ENCODE assay signal across 1 cellular context in genomic region chr1:202553560-202554038, GRCh38.
TF ChIP-seq lines count a peak whose summit lies in the region.

No MANE protein-coding gene starts in this region.

TF ChIP-seq in K562, 482 proteins besides CTCF, POLR2A, EP300 and RAD21 (continued from another document and continues in another):
- TF ChIP-seq ZNF609 (CRISPR knock-in tag; IDR thresholded peaks at IDR 0.05; ENCODE audit: borderline replicate concordance) (no peak), CHD4 (IDR thresholded peaks at IDR 0.05; ENCODE audit: insufficient read depth, insufficient replicate concordance, low read depth, low read length, poor library complexity, severe bottlenecking) (no peak), STAT5A (IDR thresholded peaks at IDR 0.05; ENCODE audit: borderline replicate concordance, low read length) (peak; percentile 75), CXXC5 (CRISPR knock-in tag; IDR thresholded peaks at IDR 0.05) (peak; percentile 58), ZNF354B (CRISPR knock-in tag; IDR thresholded peaks at IDR 0.05) (no peak), ZNF707 (CRISPR knock-in tag; conservative IDR thresholded peaks at IDR 0.05) (no peak), ZNF511 (CRISPR knock-in tag; IDR thresholded peaks at IDR 0.05) (no peak), ZNF184 (CRISPR knock-in tag; IDR thresholded peaks at IDR 0.05) (no peak), MBD1 (CRISPR knock-in tag; IDR thresholded peaks at IDR 0.05) (no peak), ATF7 (IDR thresholded peaks at IDR 0.05) (peak; percentile 96), CHD7 (IDR thresholded peaks at IDR 0.05; ENCODE audit: low read depth, low read length) (no peak), EGR1 (conservative IDR thresholded peaks at IDR 0.05) (peak; percentile 92), ZKSCAN3 (CRISPR knock-in tag; IDR thresholded peaks at IDR 0.05) (no peak), SREBF2 (CRISPR knock-in tag; IDR thresholded peaks at IDR 0.05) (no peak), ELK3 (CRISPR knock-in tag; IDR thresholded peaks at IDR 0.05) (no peak), PKNOX1 (IDR thresholded peaks at IDR 0.05) (peak; percentile 97), BACH1 (tag; IDR thresholded peaks at IDR 0.05) (peak; percentile 79; the same call in 1 of the 2 replicates), MAZ (CRISPR knock-in tag; conservative IDR thresholded peaks at IDR 0.05 in 1 of 2, IDR thresholded peaks at IDR 0.05 in 1 of 2) (no peak), SP1 (CRISPR knock-in tag; IDR thresholded peaks at IDR 0.05) (no peak; the same call in 1 of the 2 replicates), RNF2 (IDR thresholded peaks at IDR 0.05) (peak; percentile 73), STAT6 (CRISPR knock-in tag; IDR thresholded peaks at IDR 0.05) (no peak), THRA (IDR thresholded peaks at IDR 0.05) (no peak), ZNF316 (IDR thresholded peaks at IDR 0.05) (peak; percentile 98)
